23 cellular contexts compared by ENCODE assay signal in genomic region chr4:172173206-172173605, GRCh38.
"Had no signal": no experiment of that assay in that cellular context is flagged by ENCODE, and none has a peak within 500 bp of the region (broad histone marks: within the 10 kb centered on the region; RNA-seq: fewer than 3 reads in every experiment).

No MANE protein-coding gene starts in this region.

- H3K9me3 ChIP-seq: ascending aorta, esophagus muscularis mucosa, left lung, testis, vagina had no signal

- FAIRE-seq: colon, TTC549 had no signal

- DNase-seq: activated CD4-positive, alpha-beta T cell treated with anti-CD3 and anti-CD28 coated beads for 36 hours; activated CD4-positive, alpha-beta T cell treated with anti-CD3 and anti-CD28 coated beads, Interleukin-2, amount 50 U/mL, for 4 hours; activated CD8-positive, alpha-beta memory T cell treated with anti-CD3 and anti-CD28 coated beads for 24 hours; activated CD8-positive, alpha-beta memory T cell treated with anti-CD3 and anti-CD28 coated beads, Interleukin-2, amount 50 U/mL, for 4 hours; activated T-cell treated with anti-CD3 and anti-CD28 coated beads, Interleukin-2, amount 50 U/mL, for 24 hours; effector memory CD8-positive, alpha-beta T cell; heart right ventricle; kidney glomerular epithelial cell; left lung; naive thymus-derived CD8-positive, alpha-beta T cell; retina; stimulated activated CD4-positive, alpha-beta T cell treated with anti-CD3 and anti-CD28 coated beads, Interleukin-2, amount 100 ng/mL, for 48 hours; stimulated activated naive CD4-positive, alpha-beta T cell; testis; trophoblast cell had no signal

- H3K4me3 ChIP-seq: ascending aorta, esophagus muscularis mucosa, heart right ventricle, left lung, lung, testis, vagina had no signal

- H3K27me3 ChIP-seq: ascending aorta, esophagus muscularis mucosa, heart right ventricle, left lung, testis, vagina had no signal

- H3K4me1 ChIP-seq: ascending aorta, esophagus muscularis mucosa, heart right ventricle, left lung, testis, vagina had no signal

- ATAC-seq: activated CD4-positive, alpha-beta T cell treated with anti-CD3 and anti-CD28 coated beads for 36 hours; activated naive CD4-positive, alpha-beta T cell treated with anti-CD3 and anti-CD28 coated beads, Interleukin-2, amount 50 U/mL, for 72 hours; activated T-helper 17 cell treated with anti-CD3 and anti-CD28 coated beads, Interleukin-2, amount 50 U/mL, for 72 hours; effector memory CD8-positive, alpha-beta T cell; heart right ventricle; left lung; naive thymus-derived CD8-positive, alpha-beta T cell had no signal

- H3K27ac ChIP-seq: ascending aorta, esophagus muscularis mucosa, heart right ventricle, left lung, testis, vagina had no signal

- H3K36me3 ChIP-seq: ascending aorta, esophagus muscularis mucosa, heart right ventricle, left lung, vagina had no signal
